In the genomic region with DNA sequence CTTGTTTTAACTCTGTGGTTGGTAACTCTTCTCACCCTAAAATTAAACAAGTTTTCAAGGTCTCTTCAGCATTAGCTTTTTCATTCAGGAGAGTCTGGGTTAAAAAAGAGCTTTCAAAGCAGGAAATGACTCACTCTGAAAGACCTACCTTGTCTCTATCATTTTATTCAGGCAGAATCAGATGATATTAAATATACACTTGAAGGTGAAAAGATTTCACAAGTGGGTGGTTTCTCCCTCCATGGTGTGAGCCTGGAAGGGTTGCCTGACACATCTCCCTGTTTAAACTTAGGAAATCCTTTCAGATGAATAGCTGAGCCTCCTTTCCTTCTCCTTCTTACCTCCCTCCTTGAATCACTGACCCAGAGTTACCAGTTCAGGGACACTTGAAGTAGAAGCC, we compare ENCODE assay signal across 20 cellular contexts.
"Had no signal": no experiment of that assay in that cellular context is flagged by ENCODE, and none has a peak within 500 bp of the region (broad histone marks: within the 10 kb centered on the region; RNA-seq: fewer than 3 reads in every experiment).

No MANE protein-coding gene starts in this region.

- H3K4me1 Mint-ChIP-seq: activated CD4-positive, alpha-beta memory T cell treated with anti-CD3 and anti-CD28 coated beads, Interleukin-2, amount 10 ng/mL, durations not matched to agents 7 days and 5 days; activated CD8-positive, alpha-beta memory T cell treated with anti-CD3 and anti-CD28 coated beads, Interleukin-2, amount 10 ng/mL, durations not matched to agents 7 days and 5 days; activated naive CD8-positive, alpha-beta T cell treated with anti-CD3 and anti-CD28 coated beads, Interleukin-2, amount 10 ng/mL, durations not matched to agents 7 days and 5 days; nephron; stimulated activated naive B cell treated with anti-CD40 and anti-IgM and Interleukin-4, amounts not matched to agents 10 μg/mL and 1 μg/mL and 100 μg/mL, for 72 hours had no signal

- H3K27me3 Mint-ChIP-seq: activated CD4-positive, alpha-beta memory T cell treated with anti-CD3 and anti-CD28 coated beads, Interleukin-2, amount 10 ng/mL, durations not matched to agents 7 days and 5 days; activated CD8-positive, alpha-beta memory T cell treated with anti-CD3 and anti-CD28 coated beads, Interleukin-2, amount 10 ng/mL, durations not matched to agents 7 days and 5 days; activated naive CD8-positive, alpha-beta T cell treated with anti-CD3 and anti-CD28 coated beads, Interleukin-2, amount 10 ng/mL, durations not matched to agents 7 days and 5 days; stimulated activated naive B cell treated with anti-CD40 and anti-IgM and Interleukin-4, amounts not matched to agents 10 μg/mL and 1 μg/mL and 100 μg/mL, for 72 hours had no signal

- ATAC-seq: activated CD8-positive, alpha-beta memory T cell treated with anti-CD3 and anti-CD28 coated beads, Interleukin-2, amount 10 ng/mL, durations not matched to agents 7 days and 5 days; esophagus mucosa; left colon; lower lobe of right lung; stimulated activated naive B cell treated with anti-CD40 and anti-IgM and Interleukin-4, amounts not matched to agents 10 μg/mL and 1 μg/mL and 100 μg/mL, for 72 hours; WTC11 had no signal

- H3K4me3 ChIP-seq: coronary artery, lower lobe of right lung, sigmoid colon, thoracic aorta, upper lobe of left lung had no signal

- FAIRE-seq: endometrium, islet of Langerhans had no signal

- H3K9me3 Mint-ChIP-seq: brain, nephron, WTC11 had no signal

- H3K4me1 ChIP-seq: lower lobe of right lung, sigmoid colon, upper lobe of left lung had no signal

- H3K36me3 Mint-ChIP-seq: activated CD8-positive, alpha-beta memory T cell treated with anti-CD3 and anti-CD28 coated beads, Interleukin-2, amount 10 ng/mL, durations not matched to agents 7 days and 5 days; activated naive CD8-positive, alpha-beta T cell treated with anti-CD3 and anti-CD28 coated beads, Interleukin-2, amount 10 ng/mL, durations not matched to agents 7 days and 5 days; brain; stimulated activated naive B cell treated with anti-CD40 and anti-IgM and Interleukin-4, amounts not matched to agents 10 μg/mL and 1 μg/mL and 100 μg/mL, for 72 hours; WTC11 had no signal

- H3K27ac ChIP-seq: coronary artery, lower lobe of right lung, sigmoid colon, thoracic aorta, upper lobe of left lung had no signal

- H3K27me3 ChIP-seq: sigmoid colon, upper lobe of left lung had no signal

- H3K27ac Mint-ChIP-seq: activated CD4-positive, alpha-beta memory T cell treated with anti-CD3 and anti-CD28 coated beads, Interleukin-2, amount 10 ng/mL, durations not matched to agents 7 days and 5 days; activated CD8-positive, alpha-beta memory T cell treated with anti-CD3 and anti-CD28 coated beads, Interleukin-2, amount 10 ng/mL, durations not matched to agents 7 days and 5 days; activated naive CD8-positive, alpha-beta T cell treated with anti-CD3 and anti-CD28 coated beads, Interleukin-2, amount 10 ng/mL, durations not matched to agents 7 days and 5 days; brain; nephron; stimulated activated naive B cell treated with anti-CD40 and anti-IgM and Interleukin-4, amounts not matched to agents 10 μg/mL and 1 μg/mL and 100 μg/mL, for 72 hours; T-helper 2 cell treated with Interferon-gamma antibody and Interleukin-4, amounts not matched to agents 5 μg/mL and 100 μg/mL, for 36 hours; WTC11 had no signal

- H3K4me3 Mint-ChIP-seq: activated CD4-positive, alpha-beta memory T cell treated with anti-CD3 and anti-CD28 coated beads, Interleukin-2, amount 10 ng/mL, durations not matched to agents 7 days and 5 days; activated CD8-positive, alpha-beta memory T cell treated with anti-CD3 and anti-CD28 coated beads, Interleukin-2, amount 10 ng/mL, durations not matched to agents 7 days and 5 days; activated naive CD8-positive, alpha-beta T cell treated with anti-CD3 and anti-CD28 coated beads, Interleukin-2, amount 10 ng/mL, durations not matched to agents 7 days and 5 days; brain; nephron; stimulated activated naive B cell treated with anti-CD40 and anti-IgM and Interleukin-4, amounts not matched to agents 10 μg/mL and 1 μg/mL and 100 μg/mL, for 72 hours; T-helper 2 cell treated with Interferon-gamma antibody and Interleukin-4, amounts not matched to agents 5 μg/mL and 100 μg/mL, for 36 hours; WTC11 had no signal

- H3K9me3 ChIP-seq: lower lobe of right lung, sigmoid colon, thoracic aorta, upper lobe of left lung had no signal

- DNase-seq: activated CD4-positive, alpha-beta memory T cell treated with anti-CD3 and anti-CD28 coated beads, Interleukin-2, amount 10 ng/mL, durations not matched to agents 7 days and 5 days; activated CD4-positive, alpha-beta T cell treated with anti-CD3 and anti-CD28 coated beads for 4 hours; activated CD8-positive, alpha-beta memory T cell treated with anti-CD3 and anti-CD28 coated beads, Interleukin-2, amount 10 ng/mL, durations not matched to agents 7 days and 5 days; activated naive CD8-positive, alpha-beta T cell treated with anti-CD3 and anti-CD28 coated beads, Interleukin-2, amount 10 ng/mL, durations not matched to agents 7 days and 5 days; left colon; lower lobe of right lung; midbrain; sigmoid colon; stimulated activated CD4-positive, alpha-beta T cell treated with anti-CD3 and anti-CD28 coated beads, Interleukin-4, amount 100 ng/mL, for 24 hours; stimulated activated naive B cell treated with anti-CD40 and anti-IgM and Interleukin-4, amounts not matched to agents 10 μg/mL and 1 μg/mL and 100 μg/mL, for 72 hours; upper lobe of left lung had no signal

- H3K36me3 ChIP-seq: lower lobe of right lung, sigmoid colon, thoracic aorta, upper lobe of left lung had no signal
